Comparison of ENCODE assay signal across 8 cellular contexts in the genomic region with DNA sequence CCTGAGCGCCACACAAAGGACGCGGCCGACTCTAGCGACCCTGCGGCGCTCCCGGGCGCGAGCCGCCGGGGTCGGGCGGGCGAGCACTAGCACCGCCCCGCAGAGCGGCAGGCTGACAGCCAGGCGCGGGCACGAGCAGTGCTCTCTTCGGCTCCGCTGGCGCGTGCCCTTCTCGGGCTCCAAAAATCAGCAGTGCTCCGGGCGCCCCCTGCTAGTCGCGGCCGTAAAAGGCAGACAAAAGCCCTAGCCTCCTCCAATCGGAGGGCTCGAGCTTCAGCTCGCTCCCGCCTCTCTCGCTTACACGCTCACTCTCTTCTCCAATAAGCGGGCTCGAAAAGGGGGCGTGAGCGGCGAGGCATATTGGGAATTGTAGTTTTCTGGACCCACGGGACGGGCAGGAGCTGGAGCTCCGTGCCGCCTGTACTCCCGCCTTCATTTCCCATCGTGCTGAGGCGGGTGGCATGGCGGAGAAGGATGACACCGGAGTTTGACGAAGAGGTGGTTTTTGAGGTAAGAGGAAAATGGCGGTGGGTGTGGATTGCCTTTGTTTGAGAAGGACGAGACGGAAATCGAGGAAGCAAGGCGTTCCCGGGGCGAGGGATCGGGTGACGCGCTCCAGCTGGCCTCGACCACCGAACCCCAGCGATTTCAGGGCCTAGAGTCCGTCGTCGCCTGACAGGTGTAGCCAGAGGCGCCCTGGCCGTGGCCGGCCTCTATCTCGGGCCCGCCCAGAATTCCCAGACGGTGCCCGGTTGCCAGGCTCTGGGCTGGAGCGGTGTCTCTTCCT. TPM values are rescaled to one million over a fixed set of nuclear protein-coding genes. Genes with fewer than 3 reads are reported as not detected.
DNase-seq lines count a peak whose midpoint lies in the region; ATAC-seq and TF ChIP-seq lines count a peak whose summit lies in the region.

Gene FGD6 (minus strand): TSS at position 91 of the 787 bp plus-strand sequence. CDS start 227 bp downstream, outside the sequence.
A gene with protein sequence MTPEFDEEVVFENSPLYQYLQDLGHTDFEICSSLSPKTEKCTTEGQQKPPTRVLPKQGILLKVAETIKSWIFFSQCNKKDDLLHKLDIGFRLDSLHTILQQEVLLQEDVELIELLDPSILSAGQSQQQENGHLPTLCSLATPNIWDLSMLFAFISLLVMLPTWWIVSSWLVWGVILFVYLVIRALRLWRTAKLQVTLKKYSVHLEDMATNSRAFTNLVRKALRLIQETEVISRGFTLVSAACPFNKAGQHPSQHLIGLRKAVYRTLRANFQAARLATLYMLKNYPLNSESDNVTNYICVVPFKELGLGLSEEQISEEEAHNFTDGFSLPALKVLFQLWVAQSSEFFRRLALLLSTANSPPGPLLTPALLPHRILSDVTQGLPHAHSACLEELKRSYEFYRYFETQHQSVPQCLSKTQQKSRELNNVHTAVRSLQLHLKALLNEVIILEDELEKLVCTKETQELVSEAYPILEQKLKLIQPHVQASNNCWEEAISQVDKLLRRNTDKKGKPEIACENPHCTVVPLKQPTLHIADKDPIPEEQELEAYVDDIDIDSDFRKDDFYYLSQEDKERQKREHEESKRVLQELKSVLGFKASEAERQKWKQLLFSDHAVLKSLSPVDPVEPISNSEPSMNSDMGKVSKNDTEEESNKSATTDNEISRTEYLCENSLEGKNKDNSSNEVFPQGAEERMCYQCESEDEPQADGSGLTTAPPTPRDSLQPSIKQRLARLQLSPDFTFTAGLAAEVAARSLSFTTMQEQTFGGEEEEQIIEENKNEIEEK (plus strand): TSS at position 431 of the 787 bp plus-strand sequence. CDS start 44 bp downstream, at position 475.

- no peaks in the 10 kb centered on the region for H3K9me2 ChIP-seq in PC-3 (replicated peaks; ENCODE audit: low read length)

- no peaks in the 10 kb centered on the region for H3K9me3 ChIP-seq in PC-3 (ENCODE audit: low read length)
- no peaks in the 10 kb centered on the region for H3K9me3 ChIP-seq in mucosa of rectum (ENCODE audit: control insufficient read depth in 2 of 2, low read length in 2 of 2)

- H4K20me1 ChIP-seq in PC-3 (ENCODE audit: low read length), result peaks cover 28% of the 10 kb centered on the region

- no peaks in the 10 kb centered on the region for H3K27me3 Mint-ChIP-seq in activated T-cell treated with anti-CD3 and anti-CD28 coated beads, Interleukin-2, amount 50 U/mL, for 4 hours (ENCODE audit: low read depth)

- POLR2A ChIA-PET in PC-3 (lab: Charles Lee; ENCODE audit: unreplicated experiment), result interaction anchor here (0.6 to 1.2 kb wide), 8 partner anchors 25 to 317 kb away, joined by 3 to 8 read pairs (median 5); partner anchors contain the start of gene NDUFA12

- H3K9ac ChIP-seq in PC-3 (ENCODE audit: low read length) (peak within 1 kb of the TSS; percentile 92), mucosa of rectum (ENCODE audit: low read depth in 1 of 2, low read length in 2 of 2) (peak within 1 kb of the TSS; percentile 89 to 95)

- TF ChIP-seq POLR2A in erythroblast (IDR thresholded peaks at IDR 0.05; ENCODE audit: low read length), result peak; percentile 93

- H3K4me1 Mint-ChIP-seq in activated T-cell treated with anti-CD3 and anti-CD28 coated beads, Interleukin-2, amount 50 U/mL, for 4 hours (ENCODE audit: low read depth), result peaks cover 34% of the 10 kb centered on the region

- peak within 1 kb of the TSS; percentile 65 for H2AFZ ChIP-seq in PC-3 (ENCODE audit: low read length)

- H3K27ac ChIP-seq in PC-3 (ENCODE audit: low read length) (peak within 1 kb of the TSS; percentile 90), mucosa of rectum (ENCODE audit: low read depth in 2 of 2, low read length in 2 of 2) (peak within 1 kb of the TSS; percentile 96 to 97)

- no peaks in the 10 kb centered on the region for H3K9me3 Mint-ChIP-seq in activated T-cell treated with anti-CD3 and anti-CD28 coated beads, Interleukin-2, amount 50 U/mL, for 4 hours

- H3F3A ChIP-seq in PC-3 (ENCODE audit: low read length, unreplicated experiment), result no peaks in the 10 kb centered on the region

- H3K79me2 ChIP-seq in PC-3 (ENCODE audit: low read length), result peaks cover 95% of the 10 kb centered on the region

- CTCF ChIA-PET in PC-3 (lab: Charles Lee), result interaction anchor here (0.6 to 1.3 kb wide), 7 partner anchors 45 to 727 kb away, joined by 3 to 16 read pairs (median 4); no protein-coding TSS in a partner anchor

- TF ChIP-seq CTCF in PC-3 (conservative IDR thresholded peaks at IDR 0.05; ENCODE audit: low read depth, low read length), result peak; percentile 64

- H3K27me3 ChIP-seq in PC-3 (ENCODE audit: low read length) (no peaks in the 10 kb centered on the region), mucosa of rectum (ENCODE audit: control insufficient read depth in 2 of 2, insufficient read depth in 2 of 2, low read length in 2 of 2) (no peaks in the 10 kb centered on the region)

- ATAC-seq in GM21619 (IDR thresholded peaks at IDR 0.05; ENCODE audit: unreplicated experiment) (peak; percentile 93), PC-3 (peak; percentile 74)
- ATAC-seq in activated T-cell treated with anti-CD3 and anti-CD28 coated beads, Interleukin-2, amount 50 U/mL, for 4 hours, result peak; percentile 91 to 95

- H3K36me3 ChIP-seq in PC-3 (ENCODE audit: low read depth, low read length), result peaks cover 10% of the 10 kb centered on the region; the same call in 1 of the 2 replicates
- H3K36me3 ChIP-seq in mucosa of rectum (ENCODE audit: control insufficient read depth in 2 of 2, insufficient read depth in 2 of 2, low read length in 2 of 2), result no peaks in the 10 kb centered on the region

- peak within 1 kb of the TSS; percentile 93 for H3K4me2 ChIP-seq in PC-3 (ENCODE audit: low read length)

- H3K4me1 ChIP-seq in PC-3 (ENCODE audit: insufficient read depth, low read length) (peaks cover 53% of the 10 kb centered on the region), mucosa of rectum (ENCODE audit: control insufficient read depth in 2 of 2, insufficient read depth in 2 of 2, low read length in 2 of 2) (peaks cover 9 to 17% of the 10 kb centered on the region in 2 donors)

- peak within 1 kb of the TSS; percentile 94 for H3K4me3 Mint-ChIP-seq in activated T-cell treated with anti-CD3 and anti-CD28 coated beads, Interleukin-2, amount 50 U/mL, for 4 hours

- peak within 1 kb of the TSS; percentile 88 for H3K4me3 ChIP-seq in Jurkat, Clone E6-1 (ENCODE audit: low read length)
- H3K4me3 ChIP-seq in PC-3 (ENCODE audit: low read length) (peak within 1 kb of the TSS; percentile 93), mucosa of rectum (ENCODE audit: low read length in 2 of 2) (peak within 1 kb of the TSS; percentile 96 to 97)

- peaks cover 5% of the 10 kb centered on the region for H3K36me3 Mint-ChIP-seq in activated T-cell treated with anti-CD3 and anti-CD28 coated beads, Interleukin-2, amount 50 U/mL, for 4 hours (ENCODE audit: insufficient read depth)

- no TSS peak for BruUV-seq in PC-3 (replicated peaks; lab: Mats Ljungman, UMichigan)

- peak; percentile 99 for DNase-seq in DMS53 treated with DMSO at 0.1 percent for 48 hours (lab: John Stamatoyannopoulos, UW; ENCODE audit: unreplicated experiment)
- DNase-seq in Jurkat, Clone E6-1 (ENCODE audit: low read depth, low spot score), result peak; percentile 99
- DNase-seq in PC-3, result peak; percentile 99
- DNase-seq in activated T-cell treated with anti-CD3 and anti-CD28 coated beads, Interleukin-2, amount 50 U/mL, for 4 hours, result peak; percentile 95
- DNase-seq in erythroblast (lab: John Stamatoyannopoulos, UW), result peak; percentile 99
- peak; percentile 96 for DNase-seq in stimulated activated CD8-positive, alpha-beta memory T cell treated with anti-CD3 and anti-CD28 coated beads, Interleukin-4, amount 100 ng/mL, for 48 hours

- intact Hi-C loops in PC-3 (cut with micrococcal nuclease), result loop anchor here (1.0 to 2.0 kb wide), 5 partner anchors 49 to 145 kb away; partner anchors contain the start of gene NR2C1

RNA-seq across cellular contexts. Expression of gene FGD6, which starts in this region (rescaled TPM):
- 5.1 TPM for polyA plus RNA-seq in Jurkat, Clone E6-1 (2012; ENCODE audit: insufficient read depth, insufficient read length)
- 14.2 and 14.3 TPM in 2 replicates for total RNA-seq in PC-3 (2014; rRNA removed)
- total RNA-seq in activated T-cell treated with anti-CD3 and anti-CD28 coated beads, Interleukin-2, amount 50 U/mL, for 4 hours, result under 1 TPM; 0.66 to 0.82 (median 0.81) TPM

RNA-seq across cellular contexts. Expression of the second gene that starts in this region (rescaled TPM):
- polyA plus RNA-seq in Jurkat, Clone E6-1 (2012; ENCODE audit: insufficient read depth, insufficient read length), result 37.4 TPM
- 83.6 and 85.9 TPM in 2 replicates for total RNA-seq in PC-3 (2014; rRNA removed)
- 10 to 100 TPM; 41.7 to 43.4 (median 41.8) TPM for total RNA-seq in activated T-cell treated with anti-CD3 and anti-CD28 coated beads, Interleukin-2, amount 50 U/mL, for 4 hours

Comparison
In these comparisons a context has a peak if more than half of its experiments do, and no peak if none do; other contexts are left out.
1. Peak in every context shown above with its lines: DNase-seq, ATAC-seq, H3K4me3 ChIP-seq and H3K27ac ChIP-seq.